29 cellular contexts compared by ENCODE assay signal in the genomic region with DNA sequence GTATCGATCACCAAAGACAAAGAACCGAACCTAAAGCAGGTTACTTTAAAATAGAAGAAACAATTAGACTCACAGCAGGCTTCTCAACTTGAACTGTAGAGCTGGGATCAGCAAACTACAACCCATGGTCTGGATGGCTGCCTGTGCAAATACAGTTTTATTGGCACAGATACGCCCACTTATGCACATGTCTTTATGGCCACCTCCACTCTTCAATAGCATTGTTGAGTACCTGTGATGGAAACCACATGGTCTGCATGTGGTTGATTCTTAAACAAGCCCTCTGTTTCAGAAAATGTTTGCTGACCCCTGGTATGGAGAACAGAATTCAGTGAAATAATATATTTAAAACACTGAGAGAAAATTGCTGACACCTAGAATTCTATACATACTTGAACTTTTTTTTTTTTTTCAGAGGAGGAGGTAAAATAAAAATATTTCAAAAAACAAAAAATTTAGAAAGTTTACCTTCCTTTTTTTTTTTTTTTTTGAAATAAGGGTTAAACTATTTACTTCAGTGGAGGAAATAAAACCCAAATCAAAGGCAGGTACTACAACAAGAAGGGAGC.
DNase-seq lines count a peak whose midpoint lies in the region; ATAC-seq, FAIRE-seq and TF ChIP-seq lines count a peak whose summit lies in the region.
"Had no signal": no experiment of that assay in that cellular context is flagged by ENCODE, and none has a peak within 500 bp of the region (broad histone marks: within the 10 kb centered on the region; RNA-seq: fewer than 3 reads in every experiment).

No MANE protein-coding gene starts in this region.

- H3K36me3 ChIP-seq in effector memory CD4-positive, alpha-beta T cell (ENCODE audit: control insufficient read depth, insufficient read depth, low read length) = no peaks in the 10 kb centered on the region
- no peaks in the 10 kb centered on the region for H3K36me3 ChIP-seq in heart right ventricle
- H3K36me3 ChIP-seq: adrenal gland, BE2C, tibial artery, vagina had no signal

- no TSS peak for BruUV-seq in MCF 10A (replicated peaks; lab: Mats Ljungman, UMichigan)

- POLR2A ChIA-PET in MCF 10A (lab: Yijun Ruan, JAX) = interaction anchor here (0.6 kb wide), 1 partner anchor 711 kb away, joined by 4 read pairs; no protein-coding TSS in a partner anchor

- H3K9me3 ChIP-seq in effector memory CD4-positive, alpha-beta T cell (ENCODE audit: control insufficient read depth, low read length) = no peaks in the 10 kb centered on the region
- no peaks in the 10 kb centered on the region for H3K9me3 ChIP-seq in heart right ventricle
- H3K9me3 ChIP-seq: adrenal gland, BE2C, psoas muscle, tibial artery, vagina had no signal

- no peak overlapping the region for H3K27ac ChIP-seq in effector memory CD4-positive, alpha-beta T cell (ENCODE audit: insufficient read depth, low read length, poor library complexity, severe bottlenecking)
- no peak overlapping the region for H3K27ac ChIP-seq in heart right ventricle
- H3K27ac ChIP-seq: adrenal gland, psoas muscle, tibial artery, vagina had no signal

- H3K9me3 Mint-ChIP-seq in MCF 10A (ENCODE audit: unreplicated experiment) = peaks cover 18% of the 10 kb centered on the region
- H3K9me3 Mint-ChIP-seq: activated CD4-positive, alpha-beta memory T cell treated with anti-CD3 and anti-CD28 coated beads, Interleukin-2, amount 10 ng/mL, durations not matched to agents 7 days and 5 days; activated naive CD4-positive, alpha-beta T cell treated with anti-CD3 and anti-CD28 coated beads for 36 hours; activated T-helper 1 cell treated with anti-CD3 and anti-CD28 coated beads, Interleukin-12 subunit alpha, Interleukin-12 subunit beta, Interleukin-2, Interleukin-4 antibody, amounts not matched to agents 30 ng/mL and 10 ng/mL and 1 ng/mL, durations not matched to agents 14 hours and 24 hours and 36 hours; CD8-positive, alpha-beta T cell; dendritic cell treated with granulocyte-macrophage colony-stimulating factor and Interleukin-4, amounts not matched to agents 40 ng/mL and 50 ng/mL, for 4 days; IgD-negative memory B cell had no signal

- H3K4me1 ChIP-seq in effector memory CD4-positive, alpha-beta T cell (ENCODE audit: control insufficient read depth, insufficient read depth, low read length, poor library complexity, severe bottlenecking) = no peaks in the 10 kb centered on the region
- no peaks in the 10 kb centered on the region for H3K4me1 ChIP-seq in heart right ventricle
- H3K4me1 ChIP-seq: adrenal gland, BE2C, psoas muscle, tibial artery, vagina had no signal

- H3K4me1 Mint-ChIP-seq in MCF 10A (ENCODE audit: insufficient read depth, unreplicated experiment) = no peaks in the 10 kb centered on the region
- H3K4me1 Mint-ChIP-seq: activated CD4-positive, alpha-beta memory T cell treated with anti-CD3 and anti-CD28 coated beads, Interleukin-2, amount 10 ng/mL, durations not matched to agents 7 days and 5 days; central memory CD8-positive, alpha-beta T cell; IgD-negative memory B cell had no signal

- DNase-seq in DMS79 (lab: John Stamatoyannopoulos, UW) = peak; percentile 67
- DNase-seq in NCI-H128 (lab: John Stamatoyannopoulos, UW; ENCODE audit: unreplicated experiment) = peak; percentile 21
- DNase-seq in NCI-H748 (lab: John Stamatoyannopoulos, UW; ENCODE audit: unreplicated experiment) = peak; percentile 93
- no peak for DNase-seq in frontal cortex (ENCODE audit: low spot score in 2 of 2)
- no peak for DNase-seq in effector memory CD4-positive, alpha-beta T cell
- no peak for DNase-seq in MCF 10A (ENCODE audit: unreplicated experiment)
- no peak for DNase-seq in heart right ventricle
- DNase-seq: activated CD4-positive, alpha-beta memory T cell treated with anti-CD3 and anti-CD28 coated beads, Interleukin-2, amount 10 ng/mL, durations not matched to agents 7 days and 5 days; activated CD8-positive, alpha-beta memory T cell treated with anti-CD3 and anti-CD28 coated beads, Interleukin-2, amount 50 U/mL, for 48 hours; activated naive CD4-positive, alpha-beta T cell treated with anti-CD3 and anti-CD28 coated beads for 36 hours; adrenal gland; BE2C; CD8-positive, alpha-beta T cell; endodermal cell; GDM1; islet precursor cell; NCI-H1417 treated with DMSO at 0.1 percent for 48 hours; NCI-H2171; psoas muscle; Right ventricle myocardium superior; stimulated activated CD4-positive, alpha-beta T cell treated with anti-CD3 and anti-CD28 coated beads, Interleukin-4, amount 100 ng/mL, for 4 hours; tibial artery had no signal

- intact Hi-C loops in MCF 10A (cut with micrococcal nuclease) (no loop called here), heart right ventricle (cut with DNase I) (no loop called here)

- 89 to 92% methylated on average over 3 of the region's 3 CpGs for WGBS in heart right ventricle, 2 donors

- no peak overlapping the region for H3K4me3 Mint-ChIP-seq in MCF 10A (ENCODE audit: unreplicated experiment)
- H3K4me3 Mint-ChIP-seq: activated CD4-positive, alpha-beta memory T cell treated with anti-CD3 and anti-CD28 coated beads, Interleukin-2, amount 10 ng/mL, durations not matched to agents 7 days and 5 days; activated naive CD4-positive, alpha-beta T cell treated with anti-CD3 and anti-CD28 coated beads for 36 hours; activated T-helper 1 cell treated with anti-CD3 and anti-CD28 coated beads, Interleukin-12 subunit alpha, Interleukin-12 subunit beta, Interleukin-2, Interleukin-4 antibody, amounts not matched to agents 30 ng/mL and 10 ng/mL and 1 ng/mL, durations not matched to agents 14 hours and 24 hours and 36 hours; CD8-positive, alpha-beta T cell; central memory CD8-positive, alpha-beta T cell; dendritic cell treated with granulocyte-macrophage colony-stimulating factor and Interleukin-4, amounts not matched to agents 40 ng/mL and 50 ng/mL, for 4 days; endodermal cell; IgD-negative memory B cell had no signal

- H3K27ac Mint-ChIP-seq in MCF 10A (ENCODE audit: low read depth, unreplicated experiment) = no peak overlapping the region
- H3K27ac Mint-ChIP-seq: activated CD4-positive, alpha-beta memory T cell treated with anti-CD3 and anti-CD28 coated beads, Interleukin-2, amount 10 ng/mL, durations not matched to agents 7 days and 5 days; activated naive CD4-positive, alpha-beta T cell treated with anti-CD3 and anti-CD28 coated beads for 36 hours; activated T-helper 1 cell treated with anti-CD3 and anti-CD28 coated beads, Interleukin-12 subunit alpha, Interleukin-12 subunit beta, Interleukin-2, Interleukin-4 antibody, amounts not matched to agents 30 ng/mL and 10 ng/mL and 1 ng/mL, durations not matched to agents 14 hours and 24 hours and 36 hours; CD8-positive, alpha-beta T cell; dendritic cell treated with granulocyte-macrophage colony-stimulating factor and Interleukin-4, amounts not matched to agents 40 ng/mL and 50 ng/mL, for 4 days; endodermal cell; IgD-negative memory B cell had no signal

- no peaks in the 10 kb centered on the region for H3K36me3 Mint-ChIP-seq in MCF 10A (ENCODE audit: insufficient read depth, unreplicated experiment)
- H3K36me3 Mint-ChIP-seq: CD8-positive, alpha-beta T cell; IgD-negative memory B cell had no signal

- no peaks in the 10 kb centered on the region for H3K27me3 ChIP-seq in effector memory CD4-positive, alpha-beta T cell (replicated peaks; ENCODE audit: control insufficient read depth, insufficient read depth, low read length, poor library complexity, severe bottlenecking)
- H3K27me3 ChIP-seq in heart right ventricle = peaks cover 0 to 23% (median 0%) of the 10 kb centered on the region in 7 donors
- H3K27me3 ChIP-seq: adrenal gland, BE2C, vagina had no signal

- peak; percentile 21 for FAIRE-seq in frontal cortex (lab: Jason Lieb, UNC)

- ATAC-seq in heart right ventricle (no peak), HG03378 (IDR thresholded peaks at IDR 0.05; ENCODE audit: unreplicated experiment) (no peak)
- ATAC-seq: CD8-positive, alpha-beta T cell; HCT116; psoas muscle had no signal

- CTCF ChIA-PET in MCF 10A (lab: Yijun Ruan, JAX) = no interaction called here

- no peaks in the 10 kb centered on the region for H3K27me3 Mint-ChIP-seq in MCF 10A (ENCODE audit: insufficient read depth, unreplicated experiment)
- H3K27me3 Mint-ChIP-seq: activated CD4-positive, alpha-beta memory T cell treated with anti-CD3 and anti-CD28 coated beads, Interleukin-2, amount 10 ng/mL, durations not matched to agents 7 days and 5 days; dendritic cell treated with granulocyte-macrophage colony-stimulating factor and Interleukin-4, amounts not matched to agents 40 ng/mL and 50 ng/mL, for 4 days; IgD-negative memory B cell had no signal

- no peak overlapping the region for H3K4me3 ChIP-seq in effector memory CD4-positive, alpha-beta T cell (ENCODE audit: insufficient read depth, low read depth, low read length, poor library complexity, severe bottlenecking)
- H3K4me3 ChIP-seq in heart right ventricle = no peak overlapping the region
- H3K4me3 ChIP-seq: adrenal gland, psoas muscle, tibial artery, vagina had no signal

- TF ChIP-seq CTCF in MCF 10A (IDR thresholded peaks at IDR 0.05; ENCODE audit: unreplicated experiment) = no peak
- TF ChIP-seq CTCF in heart right ventricle (IDR thresholded peaks at IDR 0.05) = no peak

Comparison
In these comparisons a context has a peak if more than half of its experiments do, and no peak if none do; other contexts are left out.
1. DNase-seq: peak in DMS79 (single experiment), NCI-H128 (single experiment) and NCI-H748 (single experiment); none in frontal cortex (0 of 2), effector memory CD4-positive, alpha-beta T cell (0 of 3), MCF 10A (single experiment) and heart right ventricle (0 of 2).